Comparison of ENCODE assay signal across 20 cellular contexts in the genomic region with DNA sequence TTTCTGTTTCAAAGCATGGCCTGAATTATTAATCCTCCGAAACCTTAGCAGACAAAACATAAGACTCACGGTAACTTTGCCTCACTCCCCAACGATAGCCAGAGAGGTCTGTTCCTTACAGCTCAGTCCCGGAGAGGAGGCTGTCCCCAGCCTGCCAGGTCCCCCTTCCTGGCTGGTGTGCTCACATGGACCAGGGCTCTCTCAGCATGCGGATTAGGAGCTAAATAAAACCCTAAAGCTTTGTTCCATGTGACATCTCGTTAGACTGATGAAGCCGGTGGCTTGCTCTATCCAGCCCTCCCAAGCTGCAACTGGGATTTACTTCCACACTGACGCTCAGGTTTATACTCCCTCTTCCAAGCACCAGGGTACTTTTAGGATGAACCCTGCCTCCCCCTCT.
A peak's percentile ranks its signal among the peaks of the same experiment; 100 is the strongest.
DNase-seq lines count a peak whose midpoint lies in the region; ATAC-seq and TF ChIP-seq lines count a peak whose summit lies in the region.
"Had no signal": no experiment of that assay in that cellular context is flagged by ENCODE, and none has a peak within 500 bp of the region (broad histone marks: within the 10 kb centered on the region; RNA-seq: fewer than 3 reads in every experiment).

No MANE protein-coding gene starts in this region.

- POLR2A ChIA-PET in RWPE1 (lab: Yijun Ruan, JAX; ENCODE audit: low non-redundant PET), result no interaction called here
- POLR2A ChIA-PET in T-cell (lab: Charles Lee), result no interaction called here

- no peak overlapping the region for H3K4me3 ChIP-seq in smooth muscle cell
- H3K4me3 ChIP-seq: MG63, tibial nerve had no signal

- peaks cover 17% of the 10 kb centered on the region for H3K4me1 ChIP-seq in smooth muscle cell (ENCODE audit: low read depth)

- WGBS in smooth muscle cell (ENCODE audit: low lambda C conversion rate), result 75% methylated on average over 8 of the region's 8 CpGs

- H3K4me2 ChIP-seq in smooth muscle cell, result no peak overlapping the region
- H3K4me2 ChIP-seq: SK-N-SH had no signal

- H2AFZ ChIP-seq in smooth muscle cell (ENCODE audit: low read depth), result no peak overlapping the region

- peaks cover 62 to 79% of the 10 kb centered on the region in 2 donors for H3K4me1 Mint-ChIP-seq in immature natural killer cell
- no peaks in the 10 kb centered on the region for H3K4me1 Mint-ChIP-seq in T-cell

- CTCF ChIA-PET in RWPE1 (lab: Yijun Ruan, JAX), result interaction anchor here (0.7 to 1.4 kb wide), 3 partner anchors 20 to 35 kb away, joined by 3 to 4 read pairs (median 3); no protein-coding TSS in a partner anchor
- CTCF ChIA-PET in T-cell (lab: Charles Lee), result no interaction called here

- H3K27me3 Mint-ChIP-seq in immature natural killer cell (ENCODE audit: low read depth in 3 of 3) (peaks cover 0 to 4% (median 2%) of the 10 kb centered on the region in 3 donors), T-cell (peaks cover 4 to 10% of the 10 kb centered on the region in 2 donors)
- H3K27me3 Mint-ChIP-seq: activated naive CD8-positive, alpha-beta T cell had no signal

- H3F3A ChIP-seq in smooth muscle cell (ENCODE audit: low read depth), result no peaks in the 10 kb centered on the region

- H3K36me3 Mint-ChIP-seq in immature natural killer cell, result peaks cover 0 to 22% (median 5%) of the 10 kb centered on the region in 3 donors
- H3K36me3 Mint-ChIP-seq in T-cell, result no peaks in the 10 kb centered on the region
- H3K36me3 Mint-ChIP-seq: activated naive CD8-positive, alpha-beta T cell had no signal

- peaks cover 52% of the 10 kb centered on the region for H3K79me2 ChIP-seq in smooth muscle cell (ENCODE audit: low read depth)

- peaks cover 100% of the 10 kb centered on the region for H4K20me1 ChIP-seq in smooth muscle cell (ENCODE audit: low read depth)

- no peaks in the 10 kb centered on the region for H3K9me3 ChIP-seq in smooth muscle cell (replicated peaks; ENCODE audit: low read depth)
- H3K9me3 ChIP-seq: MG63, SK-N-SH, tibial nerve had no signal

- H3K27ac Mint-ChIP-seq in immature natural killer cell, result peak overlapping the region in 5 of 6 donors; percentile 47 to 68 (median 63)
- no peak overlapping the region for H3K27ac Mint-ChIP-seq in T-cell
- H3K27ac Mint-ChIP-seq: activated naive CD8-positive, alpha-beta T cell; B cell had no signal

- TF ChIP-seq CTCF in RWPE1 (conservative IDR thresholded peaks at IDR 0.05; ENCODE audit: low read depth) (no peak), smooth muscle cell (IDR thresholded peaks at IDR 0.05; ENCODE audit: borderline replicate concordance, insufficient read depth, poor library complexity, severe bottlenecking) (no peak)

- H3K36me3 ChIP-seq in smooth muscle cell (ENCODE audit: low read depth), result no peaks in the 10 kb centered on the region

- H3K4me3 Mint-ChIP-seq in immature natural killer cell, result no peak overlapping the region
- no peak overlapping the region for H3K4me3 Mint-ChIP-seq in T-cell
- H3K4me3 Mint-ChIP-seq: activated naive CD8-positive, alpha-beta T cell; activated T-cell treated with anti-CD3 and anti-CD28 coated beads, Interleukin-2, amount 50 U/mL, for 4 hours; B cell had no signal

- no peak for ATAC-seq in T-cell (replicated peaks in 1 of 4)
- no peak for ATAC-seq in HG03135 (IDR thresholded peaks at IDR 0.05; ENCODE audit: unreplicated experiment)
- ATAC-seq: activated T-cell treated with anti-CD3 and anti-CD28 coated beads, Interleukin-2, amount 50 U/mL, for 4 hours had no signal

- H3K27ac ChIP-seq in RWPE1, result peak overlapping the region; percentile 39; the same call in 1 of the 2 replicates
- H3K27ac ChIP-seq in cingulate gyrus (ENCODE audit: low read depth, low read length), result peak overlapping the region; percentile 16
- H3K27ac ChIP-seq in smooth muscle cell (ENCODE audit: low read depth), result peak overlapping the region; percentile 59
- H3K27ac ChIP-seq: tibial nerve had no signal

- H3K9ac ChIP-seq in smooth muscle cell (ENCODE audit: low read depth), result no peak overlapping the region
- H3K9ac ChIP-seq: SK-N-SH had no signal

- DNase-seq in RWPE1 (ENCODE audit: low spot score) (no peak), immature natural killer cell (no peak), smooth muscle cell (lab: John Stamatoyannopoulos, UW; ENCODE audit: unreplicated experiment) (no peak), activated T-cell treated with anti-CD3 and anti-CD28 coated beads for 4 hours (no peak), COLO829 (ENCODE audit: low spot score) (no peak), T-cell (no peak)
- DNase-seq: activated CD4-positive, alpha-beta T cell treated with anti-CD3 and anti-CD28 coated beads, Interleukin-2, amount 50 U/mL, for 4 hours; activated T-cell treated with anti-CD3 and anti-CD28 coated beads, Interleukin-2, amount 50 U/mL, for 4 hours; mammary epithelial cell; MG63; NCI-H187; NCI-H446 treated with DMSO at 0.1 percent for 48 hours; stimulated activated CD4-positive, alpha-beta T cell treated with anti-CD3 and anti-CD28 coated beads, Interleukin-4, amount 100 ng/mL, for 24 hours; stimulated activated CD8-positive, alpha-beta memory T cell treated with anti-CD3 and anti-CD28 coated beads, Interleukin-4, amount 100 ng/mL, for 48 hours had no signal

- H3K9me3 Mint-ChIP-seq in immature natural killer cell (no peaks in the 10 kb centered on the region), T-cell (no peaks in the 10 kb centered on the region)
- H3K9me3 Mint-ChIP-seq: activated T-cell treated with anti-CD3 and anti-CD28 coated beads, Interleukin-2, amount 50 U/mL, for 4 hours had no signal

- H3K27me3 ChIP-seq in smooth muscle cell (ENCODE audit: low read depth), result no peaks in the 10 kb centered on the region
- H3K27me3 ChIP-seq: MG63, tibial nerve had no signal

Comparison
In these comparisons a context has a peak if more than half of its experiments do, and no peak if none do; other contexts are left out.
1. H3K27ac Mint-ChIP-seq: peak in immature natural killer cell (5 of 6); none in T-cell (0 of 2).
2. Peak in every context shown above with its lines, with median percentiles within 50 percentile points of each other: H3K27ac ChIP-seq.